Comparison of ENCODE assay signal across 20 cellular contexts in the genomic region with DNA sequence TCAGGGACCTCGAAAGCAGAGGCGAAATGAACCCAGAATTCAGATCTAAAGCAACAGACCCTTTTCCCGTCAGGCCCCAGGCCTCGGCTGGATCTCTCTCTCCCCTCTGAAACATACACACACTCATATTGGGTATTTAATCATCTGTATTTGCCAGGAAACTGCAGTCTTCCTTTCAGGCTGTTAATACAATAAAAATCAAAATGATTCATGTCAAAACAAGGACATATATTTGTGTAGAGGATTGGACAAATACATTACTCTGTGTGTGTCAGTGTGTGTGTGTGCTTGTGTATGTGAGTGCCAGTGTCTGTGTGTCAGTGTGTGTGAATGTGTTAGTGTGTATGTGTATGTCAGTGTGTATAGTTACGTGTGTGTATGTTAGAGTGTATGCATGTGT.
DNase-seq lines count a peak whose midpoint lies in the region; ATAC-seq, FAIRE-seq and TF ChIP-seq lines count a peak whose summit lies in the region.
"Had no signal": no experiment of that assay in that cellular context is flagged by ENCODE, and none has a peak within 500 bp of the region (broad histone marks: within the 10 kb centered on the region; RNA-seq: fewer than 3 reads in every experiment).

No MANE protein-coding gene starts in this region.

- no peak overlapping the region for H3K4me2 ChIP-seq in HepG2 (ENCODE audit: low read depth, low read length)
- no peak overlapping the region for H3K4me2 ChIP-seq in hepatocyte

- no peaks in the 10 kb centered on the region for H3K79me2 ChIP-seq in HepG2 (ENCODE audit: insufficient read depth, low read length)
- H3K79me2 ChIP-seq in hepatocyte: no peaks in the 10 kb centered on the region

- no peak for TF ChIP-seq POLR2A in HepG2 (IDR thresholded peaks at IDR 0.05; ENCODE audit: insufficient read depth in 1 of 2, low read depth in 2 of 2, low read length in 2 of 2)
- no peak for TF ChIP-seq POLR2A in right lobe of liver (IDR thresholded peaks at IDR 0.05)

- no peak overlapping the region for H3K9ac ChIP-seq in HepG2 (ENCODE audit: insufficient read depth, low read depth, low read length)

- in situ Hi-C loops in HepG2 (cut with HindIII; ENCODE audit: extremely low pct_ligation_motif_present, low pct_unique_long_range_greater_than_20kb): no loop called here

- no peak overlapping the region for H3K4me3 ChIP-seq in HepG2 (replicated peaks in 1 of 3; ENCODE audit: insufficient read depth in 1 of 3, low read depth in 2 of 3, low read length in 3 of 3)
- H3K4me3 ChIP-seq in right lobe of liver: no peak overlapping the region
- no peak overlapping the region for H3K4me3 ChIP-seq in hepatocyte
- H3K4me3 ChIP-seq in naive thymus-derived CD4-positive, alpha-beta T cell (ENCODE audit: low read length): no peak overlapping the region
- H3K4me3 ChIP-seq: K562 had no signal

- TF ChIP-seq CTCF in HepG2 (CRISPR knock-in tag; IDR thresholded peaks at IDR 0.05): no peak
- TF ChIP-seq CTCF in right lobe of liver (IDR thresholded peaks at IDR 0.05): no peak
- no peak for TF ChIP-seq CTCF in hepatocyte (IDR thresholded peaks at IDR 0.05; ENCODE audit: poor library complexity)

- H3K9me2 ChIP-seq in hepatocyte (replicated peaks; ENCODE audit: insufficient read depth): no peaks in the 10 kb centered on the region

- no peaks in the 10 kb centered on the region for H3K4me1 ChIP-seq in HepG2 (ENCODE audit: insufficient read depth, low read length)
- no peaks in the 10 kb centered on the region for H3K4me1 ChIP-seq in right lobe of liver
- peaks cover 7% of the 10 kb centered on the region for H3K4me1 ChIP-seq in hepatocyte (ENCODE audit: insufficient read depth)
- no peaks in the 10 kb centered on the region for H3K4me1 ChIP-seq in naive thymus-derived CD4-positive, alpha-beta T cell (ENCODE audit: control insufficient read depth in 2 of 2, insufficient read depth in 2 of 2, low read length in 2 of 2)

- POLR2A ChIA-PET in HepG2 (lab: Yijun Ruan, JAX): no interaction called here
- POLR2A ChIA-PET in naive thymus-derived CD4-positive, alpha-beta T cell (lab: Charles Lee): interaction anchor here (0.9 kb wide), 1 partner anchor 159 kb away, joined by 3 read pairs; no protein-coding TSS in a partner anchor

- no peak for TF ChIP-seq RAD21 in HepG2 (CRISPR knock-in tag; IDR thresholded peaks at IDR 0.05)

- BruUV-seq in HepG2 (replicated peaks; lab: Mats Ljungman, UMichigan): no TSS peak

- H3K4me3 Mint-ChIP-seq in activated T-cell treated with anti-CD3 and anti-CD28 coated beads, Interleukin-2, amount 50 U/mL, for 72 hours: no peak overlapping the region
- no peak overlapping the region for H3K4me3 Mint-ChIP-seq in naive thymus-derived CD4-positive, alpha-beta T cell
- H3K4me3 Mint-ChIP-seq: B cell; CD4-positive, CD25-positive, alpha-beta regulatory T cell had no signal

- H3K27ac Mint-ChIP-seq in activated T-cell treated with anti-CD3 and anti-CD28 coated beads, Interleukin-2, amount 50 U/mL, for 72 hours: no peak overlapping the region
- H3K27ac Mint-ChIP-seq in naive thymus-derived CD4-positive, alpha-beta T cell: no peak overlapping the region
- H3K27ac Mint-ChIP-seq: B cell; CD4-positive, CD25-positive, alpha-beta regulatory T cell had no signal

- no peak for ATAC-seq in HepG2
- ATAC-seq in right lobe of liver: no peak
- ATAC-seq in HG02938 (IDR thresholded peaks at IDR 0.05; ENCODE audit: unreplicated experiment): no peak
- no peak for ATAC-seq in activated T-cell treated with anti-CD3 and anti-CD28 coated beads, Interleukin-2, amount 50 U/mL, for 72 hours (replicated peaks in 1 of 2)
- no peak for ATAC-seq in Right ventricle myocardium superior (ENCODE audit: poor library complexity)
- no peak for ATAC-seq in naive thymus-derived CD4-positive, alpha-beta T cell
- ATAC-seq: K562, Panc1 had no signal

- WGBS in HepG2 (ENCODE audit: low lambda C conversion rate): 20% methylated on average over 5 of the region's 5 CpGs
- 62% methylated on average over 5 of the region's 5 CpGs for WGBS in right lobe of liver (ENCODE audit: insufficient coverage, low coverage, low lambda C conversion rate, missing lambda C conversion rate)
- WGBS in hepatocyte (ENCODE audit: low lambda C conversion rate, missing lambda C conversion rate): 76% methylated on average over 5 of the region's 5 CpGs

- H3K36me3 Mint-ChIP-seq in activated T-cell treated with anti-CD3 and anti-CD28 coated beads, Interleukin-2, amount 50 U/mL, for 72 hours (ENCODE audit: insufficient read depth in 2 of 2): no peaks in the 10 kb centered on the region
- H3K36me3 Mint-ChIP-seq in naive thymus-derived CD4-positive, alpha-beta T cell: no peaks in the 10 kb centered on the region
- H3K36me3 Mint-ChIP-seq: CD4-positive, CD25-positive, alpha-beta regulatory T cell had no signal

- H3K9me3 ChIP-seq in HepG2 (ENCODE audit: low read length) (no peaks in the 10 kb centered on the region), right lobe of liver (no peaks in the 10 kb centered on the region), hepatocyte (ENCODE audit: low read depth) (no peaks in the 10 kb centered on the region)
- H3K9me3 ChIP-seq in naive thymus-derived CD4-positive, alpha-beta T cell (ENCODE audit: control insufficient read depth in 2 of 3, low read length in 3 of 3): no peaks in the 10 kb centered on the region

- H3K27ac ChIP-seq in HepG2 (ENCODE audit: extremely low read length, insufficient read depth, low read length): no peak overlapping the region
- no peak overlapping the region for H3K27ac ChIP-seq in right lobe of liver
- H3K27ac ChIP-seq in hepatocyte: peak overlapping the region; percentile 59
- H3K27ac ChIP-seq in naive thymus-derived CD4-positive, alpha-beta T cell (ENCODE audit: low read depth, low read length): no peak overlapping the region
- H3K27ac ChIP-seq: 22Rv1 had no signal

- H3K36me3 ChIP-seq in HepG2 (replicated peaks in 1 of 2; ENCODE audit: control insufficient read depth in 1 of 2, insufficient read depth in 2 of 2, low read length in 2 of 2): no peaks in the 10 kb centered on the region
- H3K36me3 ChIP-seq in right lobe of liver: no peaks in the 10 kb centered on the region
- H3K36me3 ChIP-seq in hepatocyte (replicated peaks; ENCODE audit: insufficient read depth, low read depth): no peaks in the 10 kb centered on the region
- H3K36me3 ChIP-seq in naive thymus-derived CD4-positive, alpha-beta T cell (ENCODE audit: control insufficient read depth in 2 of 3, insufficient read depth in 3 of 3, low read length in 3 of 3): no peaks in the 10 kb centered on the region

- no peaks in the 10 kb centered on the region for H3K4me1 Mint-ChIP-seq in activated T-cell treated with anti-CD3 and anti-CD28 coated beads, Interleukin-2, amount 50 U/mL, for 72 hours (ENCODE audit: low read depth)
- no peaks in the 10 kb centered on the region for H3K4me1 Mint-ChIP-seq in naive thymus-derived CD4-positive, alpha-beta T cell
- H3K4me1 Mint-ChIP-seq: B cell; CD4-positive, CD25-positive, alpha-beta regulatory T cell had no signal

- CTCF ChIA-PET in HepG2 (lab: Yijun Ruan, JAX; ENCODE audit: low intra/inter-chr PET ratio, low total read pairs): no interaction called here
- CTCF ChIA-PET in naive thymus-derived CD4-positive, alpha-beta T cell (lab: Charles Lee): no interaction called here

- H2AFZ ChIP-seq in HepG2 (ENCODE audit: low read length) (no peak overlapping the region), hepatocyte (no peak overlapping the region)

- no peak for DNase-seq in HepG2 (ENCODE audit: low spot score)
- DNase-seq in right lobe of liver: no peak
- no peak for DNase-seq in hepatocyte (ENCODE audit: low spot score)
- DNase-seq in pulmonary artery endothelial cell (ENCODE audit: low read depth, low spot score): peak; percentile 49
- no peak for DNase-seq in activated T-cell treated with anti-CD3 and anti-CD28 coated beads, Interleukin-2, amount 50 U/mL, for 72 hours
- DNase-seq in Right ventricle myocardium superior: no peak
- DNase-seq in naive thymus-derived CD4-positive, alpha-beta T cell: no peak
- DNase-seq: CD4-positive, CD25-positive, alpha-beta regulatory T cell; DMS53; HCEC 1CT; MV-4-11; NCI-H1417; NCI-H1930; NCI-H2171; NCI-H82 had no signal

- H3K27me3 ChIP-seq in HepG2 (ENCODE audit: control insufficient read depth in 1 of 2, insufficient read depth in 2 of 2, low read length in 2 of 2): peaks cover 0 to 3% of the 10 kb centered on the region in 2 experiments; a peak in 1 of 5 replicates
- no peaks in the 10 kb centered on the region for H3K27me3 ChIP-seq in right lobe of liver
- H3K27me3 ChIP-seq in hepatocyte: no peaks in the 10 kb centered on the region
- H3K27me3 ChIP-seq in naive thymus-derived CD4-positive, alpha-beta T cell (ENCODE audit: control insufficient read depth in 2 of 2, insufficient read depth in 2 of 2, low read length in 2 of 2): no peaks in the 10 kb centered on the region

- H4K20me1 ChIP-seq in HepG2 (ENCODE audit: insufficient read depth, low read length) (no peaks in the 10 kb centered on the region), hepatocyte (ENCODE audit: insufficient read depth, poor library complexity, severe bottlenecking) (no peaks in the 10 kb centered on the region)

- H3K9me3 Mint-ChIP-seq in activated T-cell treated with anti-CD3 and anti-CD28 coated beads, Interleukin-2, amount 50 U/mL, for 72 hours: no peaks in the 10 kb centered on the region
- H3K9me3 Mint-ChIP-seq in naive thymus-derived CD4-positive, alpha-beta T cell: peaks cover 0 to 3% (median 0%) of the 10 kb centered on the region in 11 donors

- H3K27me3 Mint-ChIP-seq in activated T-cell treated with anti-CD3 and anti-CD28 coated beads, Interleukin-2, amount 50 U/mL, for 72 hours (ENCODE audit: low read depth): no peaks in the 10 kb centered on the region
- H3K27me3 Mint-ChIP-seq in naive thymus-derived CD4-positive, alpha-beta T cell: peaks cover 2 to 17% (median 5%) of the 10 kb centered on the region in 5 donors

- TF ChIP-seq EP300 in HepG2 (IDR thresholded peaks at IDR 0.05; ENCODE audit: low read depth in 2 of 2, low read length in 2 of 2) (no peak), HepG2 (CRISPR knock-in tag; IDR thresholded peaks at IDR 0.05; ENCODE audit: borderline replicate concordance) (no peak)

- intact Hi-C loops in HepG2 (cut with micrococcal nuclease; ENCODE audit: unreplicated experiment): no loop called here
- intact Hi-C loops in right lobe of liver (cut with DNase I): no loop called here
- intact Hi-C loops in Right ventricle myocardium superior (cut with DNase I): no loop called here
- intact Hi-C loops in naive thymus-derived CD4-positive, alpha-beta T cell (cut with micrococcal nuclease): no loop called here

- no peak for FAIRE-seq in HepG2 (lab: Jason Lieb, UNC)
- FAIRE-seq: K562 had no signal

TF ChIP-seq in HepG2, 621 proteins besides CTCF, POLR2A, EP300 and RAD21:
- peak; percentile 11; the same call in 1 of the 2 replicates for TF ChIP-seq FOXP1 (IDR thresholded peaks at IDR 0.05)
- TF ChIP-seq FOXP1 (CRISPR knock-in tag; IDR thresholded peaks at IDR 0.05): no peak
- no peak for TF ChIP-seq KDM5B (CRISPR knock-in tag; IDR thresholded peaks at IDR 0.05; ENCODE audit: borderline replicate concordance)
